Comparison of ENCODE assay signal across 18 cellular contexts in genomic region chr16:79714440-79714839, GRCh38.
A peak's percentile ranks its signal among the peaks of the same experiment; 100 is the strongest.
DNase-seq lines count a peak whose midpoint lies in the region; ATAC-seq and TF ChIP-seq lines count a peak whose summit lies in the region.
"Had no signal": no experiment of that assay in that cellular context is flagged by ENCODE, and none has a peak within 500 bp of the region (broad histone marks: within the 10 kb centered on the region; RNA-seq: fewer than 3 reads in every experiment).

No MANE protein-coding gene starts in this region.

- peaks cover 27 to 37% of the 10 kb centered on the region in 2 donors for H3K4me1 ChIP-seq in ascending aorta
- peaks cover 5 to 61% (median 41%) of the 10 kb centered on the region in 4 donors for H3K4me1 ChIP-seq in tibial artery

- H3K9me3 ChIP-seq in ascending aorta (no peaks in the 10 kb centered on the region), tibial artery (no peaks in the 10 kb centered on the region)

- TF ChIP-seq CTCF in ascending aorta (IDR thresholded peaks at IDR 0.05), result no peak
- TF ChIP-seq CTCF in tibial artery (IDR thresholded peaks at IDR 0.05), result no peak

- intact Hi-C loops in ascending aorta (cut with DNase I) (loop anchor here (2.0 to 10.0 kb wide), 3 partner anchors 56 to 1030 kb away; partner anchors contain the start of gene MAF), tibial artery (cut with DNase I; ENCODE audit: low total_unique reads) (loop anchor here (5.0 kb wide), 1 partner anchor 117 kb away; no protein-coding TSS in a partner anchor)

- H3K27ac ChIP-seq in ascending aorta (peak overlapping the region; percentile 82 to 90), tibial artery (peak overlapping the region; percentile 70 to 83)

- peak overlapping the region in 1 of 2 donors; percentile 20 for H3K4me3 ChIP-seq in ascending aorta
- no peak overlapping the region for H3K4me3 ChIP-seq in tibial artery

- H3K36me3 ChIP-seq in ascending aorta (no peaks in the 10 kb centered on the region), tibial artery (no peaks in the 10 kb centered on the region)

- ATAC-seq in HG02798 (IDR thresholded peaks at IDR 0.05; ENCODE audit: poor library complexity, unreplicated experiment) (no peak), GM19324 (IDR thresholded peaks at IDR 0.05; ENCODE audit: low FRiP score, unreplicated experiment) (no peak)

- H3K27me3 ChIP-seq in ascending aorta (no peaks in the 10 kb centered on the region), tibial artery (no peaks in the 10 kb centered on the region)

- peak; percentile 2 for DNase-seq in NCI-H1694 treated with DMSO at 0.1 percent for 48 hours (lab: John Stamatoyannopoulos, UW)
- no peak for DNase-seq in NCI-H1694 (lab: John Stamatoyannopoulos, UW)
- peak; percentile 18 to 85 for DNase-seq in ascending aorta (ENCODE audit: low spot score in 2 of 2)
- DNase-seq in medulla oblongata (ENCODE audit: extremely low spot score), result peak; percentile 34
- peak; percentile 35 to 75 for DNase-seq in tibial artery
- DNase-seq in activated T-cell treated with anti-CD3 and anti-CD28 coated beads, Interleukin-2, amount 50 U/mL, for 1 hour, result no peak
- DNase-seq: COR-L47, DMS153, EL, HCEC 1CT, NCI-H1105, NCI-H187 treated with DMSO at 0.1 percent for 48 hours, NCI-H2171, NCI-H446 treated with DMSO at 0.1 percent for 48 hours, NCI-H748 treated with DMSO at 0.1 percent for 48 hours, SHP77 treated with DMSO at 0.1 percent for 48 hours had no signal

Comparison
In these comparisons a context has a peak if more than half of its experiments do, and no peak if none do; other contexts are left out.
1. DNase-seq: peak in NCI-H1694 treated with DMSO at 0.1 percent for 48 hours (single experiment), ascending aorta (2 of 2), medulla oblongata (single experiment) and tibial artery (2 of 2); none in NCI-H1694 (single experiment) and activated T-cell treated with anti-CD3 and anti-CD28 coated beads, Interleukin-2, amount 50 U/mL, for 1 hour (single experiment).